ENCODE assay signal across 21 cellular contexts in the genomic region with DNA sequence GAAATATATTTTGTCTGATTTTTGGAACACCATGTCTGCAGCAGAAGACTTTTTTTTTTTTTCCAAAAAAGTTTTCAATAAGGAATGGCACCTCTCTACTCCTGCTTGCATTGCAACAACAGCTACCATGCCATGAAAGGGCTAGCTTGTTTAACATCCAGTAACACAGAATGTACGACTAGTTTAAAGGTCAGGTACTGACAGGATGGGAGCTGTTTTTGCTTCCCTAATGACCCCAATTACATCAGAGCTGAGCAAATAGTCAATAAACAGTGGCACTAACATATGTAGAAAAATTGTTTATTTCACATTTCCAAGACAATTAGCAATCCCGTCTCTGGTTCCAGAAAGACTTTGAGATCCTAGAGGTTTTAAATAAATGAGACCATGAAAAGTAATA.
"Had no signal": no experiment of that assay in that cellular context is flagged by ENCODE, and none has a peak within 500 bp of the region (broad histone marks: within the 10 kb centered on the region; RNA-seq: fewer than 3 reads in every experiment).

No MANE protein-coding gene starts in this region.

- H3K27me3 Mint-ChIP-seq: memory B cell had no signal

- H3K4me2 ChIP-seq: neural progenitor cell, smooth muscle cell had no signal

- H3K9me3 ChIP-seq: colonic mucosa, lower lobe of right lung, ovary had no signal

- H3K36me3 ChIP-seq: colonic mucosa, heart left ventricle, lower lobe of right lung, neural progenitor cell, ovary had no signal

- H3K36me3 Mint-ChIP-seq: memory B cell, natural killer cell, neural progenitor cell had no signal

- H3K4me1 Mint-ChIP-seq: memory B cell, natural killer cell had no signal

- H3K27ac ChIP-seq: colonic mucosa, heart left ventricle, lower lobe of right lung, neural progenitor cell, ovary had no signal

- ATAC-seq: heart left ventricle, lower lobe of right lung, natural killer cell, right cardiac atrium had no signal

- H3K4me3 Mint-ChIP-seq: memory B cell, mesothelial cell of epicardium, natural killer cell, neural progenitor cell had no signal

- H3K9ac ChIP-seq: neural progenitor cell had no signal

- FAIRE-seq: endothelial cell of umbilical vein, frontal cortex, islet of Langerhans had no signal

- DNase-seq: colonic mucosa; dermis blood vessel endothelial cell; erythroblast; heart left ventricle; hippocampal formation; kidney glomerular epithelial cell; lower lobe of right lung; natural killer cell; nucleus accumbens; ovary; right cardiac atrium; stimulated activated CD4-positive, alpha-beta T cell treated with anti-CD3 and anti-CD28 coated beads, Interleukin-2, amount 100 ng/mL, for 48 hours; stimulated activated naive CD4-positive, alpha-beta T cell treated with Interleukin-2 at 50 U/mL for 16 hours; trophoblast cell had no signal

- H2AFZ ChIP-seq: neural progenitor cell had no signal

- H3K4me1 ChIP-seq: colonic mucosa, heart left ventricle, lower lobe of right lung had no signal

- H3K27ac Mint-ChIP-seq: memory B cell, mesothelial cell of epicardium, natural killer cell had no signal

- H3K4me3 ChIP-seq: colonic mucosa, heart left ventricle, lower lobe of right lung, neural progenitor cell, ovary, smooth muscle cell had no signal

- H3K27me3 ChIP-seq: colonic mucosa, heart left ventricle, neural progenitor cell, ovary had no signal
